Comparison of ENCODE assay signal across 12 cellular contexts in genomic region chr20:51469578-51470520, GRCh38.
DNase-seq lines count a peak whose midpoint lies in the region; ATAC-seq and TF ChIP-seq lines count a peak whose summit lies in the region.
"Had no signal": no experiment of that assay in that cellular context is flagged by ENCODE, and none has a peak within 500 bp of the region (broad histone marks: within the 10 kb centered on the region; RNA-seq: fewer than 3 reads in every experiment).

No MANE protein-coding gene starts in this region.

- CTCF ChIA-PET in MCF 10A (lab: Yijun Ruan, JAX), result no interaction called here

- no TSS peak for BruUV-seq in MCF 10A (replicated peaks; lab: Mats Ljungman, UMichigan)

- H3K4me3 ChIP-seq in breast epithelium, result no peak overlapping the region
- H3K4me3 ChIP-seq: BLaER1, esophagus muscularis mucosa had no signal

- no peak overlapping the region for H3K4me3 Mint-ChIP-seq in MCF 10A (ENCODE audit: unreplicated experiment)
- no peak overlapping the region for H3K4me3 Mint-ChIP-seq in central memory CD8-positive, alpha-beta T cell
- H3K4me3 Mint-ChIP-seq in stimulated activated naive CD8-positive, alpha-beta T cell treated with anti-CD3 and anti-CD28 coated beads, Interleukin-15, amount 100 ng/mL, for 72 hours, result peak overlapping the region; percentile 23 to 40
- H3K4me3 Mint-ChIP-seq: activated B cell treated with CpG ODN at 0.5 μM for 24 hours had no signal

- H3K9me3 ChIP-seq in breast epithelium, result no peaks in the 10 kb centered on the region
- H3K9me3 ChIP-seq: BLaER1, esophagus muscularis mucosa had no signal

- TF ChIP-seq CTCF in MCF 10A (IDR thresholded peaks at IDR 0.05; ENCODE audit: unreplicated experiment) (no peak), breast epithelium (IDR thresholded peaks at IDR 0.05) (no peak)

- no peaks in the 10 kb centered on the region for H3K4me1 ChIP-seq in breast epithelium
- H3K4me1 ChIP-seq: BLaER1 had no signal

- H3K36me3 Mint-ChIP-seq in MCF 10A (ENCODE audit: insufficient read depth, unreplicated experiment), result no peaks in the 10 kb centered on the region
- peaks cover 80% of the 10 kb centered on the region for H3K36me3 Mint-ChIP-seq in central memory CD8-positive, alpha-beta T cell (ENCODE audit: insufficient read depth)

- H3K27ac Mint-ChIP-seq in MCF 10A (ENCODE audit: low read depth, unreplicated experiment), result peak overlapping the region; percentile 20
- H3K27ac Mint-ChIP-seq in central memory CD8-positive, alpha-beta T cell (ENCODE audit: low read depth), result peak overlapping the region; percentile 85
- peak overlapping the region; percentile 87 to 90 for H3K27ac Mint-ChIP-seq in stimulated activated naive CD8-positive, alpha-beta T cell treated with anti-CD3 and anti-CD28 coated beads, Interleukin-15, amount 100 ng/mL, for 72 hours
- H3K27ac Mint-ChIP-seq: activated B cell treated with CpG ODN at 0.5 μM for 24 hours had no signal

- intact Hi-C loops in MCF 10A (cut with micrococcal nuclease), result no loop called here
- intact Hi-C loops in breast epithelium (cut with DNase I; ENCODE audit: low total_unique reads), result no loop called here

- DNase-seq in MCF 10A (ENCODE audit: unreplicated experiment) (no peak), breast epithelium (ENCODE audit: low spot score in 2 of 2) (no peak), NCI-H446 treated with DMSO at 0.1 percent for 48 hours (lab: John Stamatoyannopoulos, UW) (peak; percentile 29), OCI-M2 (lab: John Stamatoyannopoulos, UW; ENCODE audit: unreplicated experiment) (no peak), MV-4-11 (lab: John Stamatoyannopoulos, UW) (no peak)
- DNase-seq in central memory CD8-positive, alpha-beta T cell (ENCODE audit: low spot score in 2 of 2), result no peak
- DNase-seq in stimulated activated naive CD8-positive, alpha-beta T cell treated with anti-CD3 and anti-CD28 coated beads, Interleukin-15, amount 100 ng/mL, for 72 hours, result no peak
- DNase-seq: activated B cell treated with CpG ODN at 0.5 μM for 24 hours, aorta had no signal

- H3K4me1 Mint-ChIP-seq in MCF 10A (ENCODE audit: insufficient read depth, unreplicated experiment), result no peaks in the 10 kb centered on the region
- H3K4me1 Mint-ChIP-seq in central memory CD8-positive, alpha-beta T cell, result peaks cover 40% of the 10 kb centered on the region
- peaks cover 79% of the 10 kb centered on the region for H3K4me1 Mint-ChIP-seq in stimulated activated naive CD8-positive, alpha-beta T cell treated with anti-CD3 and anti-CD28 coated beads, Interleukin-15, amount 100 ng/mL, for 72 hours
- H3K4me1 Mint-ChIP-seq: activated B cell treated with CpG ODN at 0.5 μM for 24 hours had no signal

- no peaks in the 10 kb centered on the region for H3K9me3 Mint-ChIP-seq in MCF 10A (ENCODE audit: unreplicated experiment)
- H3K9me3 Mint-ChIP-seq in central memory CD8-positive, alpha-beta T cell, result no peaks in the 10 kb centered on the region
- H3K9me3 Mint-ChIP-seq in stimulated activated naive CD8-positive, alpha-beta T cell treated with anti-CD3 and anti-CD28 coated beads, Interleukin-15, amount 100 ng/mL, for 72 hours, result no peaks in the 10 kb centered on the region
- H3K9me3 Mint-ChIP-seq: activated B cell treated with CpG ODN at 0.5 μM for 24 hours had no signal

- H3K27me3 Mint-ChIP-seq in MCF 10A (ENCODE audit: insufficient read depth, unreplicated experiment), result peaks cover 21% of the 10 kb centered on the region
- H3K27me3 Mint-ChIP-seq in central memory CD8-positive, alpha-beta T cell, result no peaks in the 10 kb centered on the region
- H3K27me3 Mint-ChIP-seq in stimulated activated naive CD8-positive, alpha-beta T cell treated with anti-CD3 and anti-CD28 coated beads, Interleukin-15, amount 100 ng/mL, for 72 hours, result no peaks in the 10 kb centered on the region
- H3K27me3 Mint-ChIP-seq: activated B cell treated with CpG ODN at 0.5 μM for 24 hours had no signal

- no peaks in the 10 kb centered on the region for H3K36me3 ChIP-seq in breast epithelium

- TF ChIP-seq POLR2A in breast epithelium (IDR thresholded peaks at IDR 0.05), result no peak

- H3K27ac ChIP-seq in breast epithelium, result no peak overlapping the region
- H3K27ac ChIP-seq: BLaER1 had no signal

- ATAC-seq in central memory CD8-positive, alpha-beta T cell (replicated peaks; ENCODE audit: extremely low read depth, poor library complexity, severe bottlenecking), result no peak
- no peak for ATAC-seq in stimulated activated naive CD8-positive, alpha-beta T cell treated with anti-CD3 and anti-CD28 coated beads, Interleukin-15, amount 100 ng/mL, for 72 hours
- no peak for ATAC-seq in GM21576 (IDR thresholded peaks at IDR 0.05; ENCODE audit: unreplicated experiment)

- POLR2A ChIA-PET in MCF 10A (lab: Yijun Ruan, JAX), result interaction anchor here (0.7 kb wide), 1 partner anchor 8 kb away, joined by 4 read pairs; no protein-coding TSS in a partner anchor

- no peaks in the 10 kb centered on the region for H3K27me3 ChIP-seq in breast epithelium
- H3K27me3 ChIP-seq: BLaER1, esophagus muscularis mucosa had no signal

Comparison
In these comparisons a context has a peak if more than half of its experiments do, and no peak if none do; other contexts are left out.
1. H3K27ac Mint-ChIP-seq: peak in every context shown above with its lines; median percentile 88 in stimulated activated naive CD8-positive, alpha-beta T cell treated with anti-CD3 and anti-CD28 coated beads, Interleukin-15, amount 100 ng/mL, for 72 hours; 85 in central memory CD8-positive, alpha-beta T cell; 20 in MCF 10A.
2. H3K4me3 Mint-ChIP-seq: peak in stimulated activated naive CD8-positive, alpha-beta T cell treated with anti-CD3 and anti-CD28 coated beads, Interleukin-15, amount 100 ng/mL, for 72 hours (2 of 2); none in MCF 10A (single experiment) and central memory CD8-positive, alpha-beta T cell (single experiment).